ENCODE assay signal across 9 cellular contexts in the genomic region with DNA sequence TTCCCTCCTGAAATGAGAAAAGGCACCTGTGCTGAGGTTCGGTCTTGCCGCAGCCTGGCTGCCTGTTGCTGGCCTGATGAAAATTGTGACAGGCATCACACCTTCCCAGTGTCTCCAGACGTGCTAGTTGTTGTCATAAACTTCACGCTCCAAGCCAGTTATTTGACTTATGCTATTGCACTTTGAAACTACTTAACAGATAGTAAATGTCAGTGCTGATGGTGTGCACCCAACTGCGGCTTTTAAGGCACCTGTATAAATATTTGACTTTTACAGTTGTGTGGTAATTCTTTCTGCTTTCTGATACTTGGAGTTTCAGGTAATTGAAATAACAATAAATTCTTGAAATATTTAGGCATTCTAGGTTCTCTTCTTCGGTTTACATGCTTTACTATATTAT. TPM values are rescaled to one million over a fixed set of nuclear protein-coding genes. Genes with fewer than 3 reads are reported as not detected.
DNase-seq lines count a peak whose midpoint lies in the region; ATAC-seq and TF ChIP-seq lines count a peak whose summit lies in the region.
"Had no signal": no experiment of that assay in that cellular context is flagged by ENCODE, and none has a peak within 500 bp of the region (broad histone marks: within the 10 kb centered on the region; RNA-seq: fewer than 3 reads in every experiment).

No MANE protein-coding gene starts in this region.

- H3K4me3 Mint-ChIP-seq in glutamatergic neuron (ENCODE audit: unreplicated experiment), result peak overlapping the region; percentile 59

- H3K27ac Mint-ChIP-seq in glutamatergic neuron (ENCODE audit: unreplicated experiment), result no peak overlapping the region
- H3K27ac Mint-ChIP-seq: activated B cell treated with CpG ODN at 0.5 μM for 24 hours had no signal

- H3K36me3 Mint-ChIP-seq in glutamatergic neuron (ENCODE audit: unreplicated experiment), result no peaks in the 10 kb centered on the region

- H3K9me3 ChIP-seq in sigmoid colon, result no peaks in the 10 kb centered on the region

- TF ChIP-seq CTCF in RWPE1 (conservative IDR thresholded peaks at IDR 0.05; ENCODE audit: low read depth) (no peak), glutamatergic neuron (IDR thresholded peaks at IDR 0.05; ENCODE audit: partially characterized antibody, unreplicated experiment) (no peak), sigmoid colon (IDR thresholded peaks at IDR 0.05) (no peak)

- CTCF ChIA-PET in RWPE1 (lab: Yijun Ruan, JAX), result interaction anchor here (1.1 to 1.3 kb wide), 2 partner anchors 27 to 149 kb away, joined by 3 to 5 read pairs; no protein-coding TSS in a partner anchor

- peaks cover 10% of the 10 kb centered on the region for H3K27me3 Mint-ChIP-seq in glutamatergic neuron (ENCODE audit: unreplicated experiment)

- ATAC-seq in GM18505 (IDR thresholded peaks at IDR 0.05; ENCODE audit: unreplicated experiment), result no peak

- no peaks in the 10 kb centered on the region for H3K27me3 ChIP-seq in sigmoid colon

- H3K27ac ChIP-seq in RWPE1 (peak overlapping the region; percentile 49), sigmoid colon (peak overlapping the region in 2 of 4 donors; percentile 97)

- no peaks in the 10 kb centered on the region for H3K36me3 ChIP-seq in sigmoid colon

- TF ChIP-seq POLR2A in sigmoid colon (IDR thresholded peaks at IDR 0.05), result no peak
- no peak for TF ChIP-seq POLR2A in GM18505 (IDR thresholded peaks at IDR 0.05; ENCODE audit: borderline replicate concordance, extremely low read depth, insufficient read depth, insufficient read length)

- H3K4me1 Mint-ChIP-seq in glutamatergic neuron (ENCODE audit: low read depth, unreplicated experiment), result peaks cover 4% of the 10 kb centered on the region

- WGBS in sigmoid colon, 2 donors, result 17 to 63% methylated on average over 6 of the region's 6 CpGs

- peak overlapping the region; percentile 1 to 95 (median 75) for H3K4me3 ChIP-seq in sigmoid colon

- intact Hi-C loops in sigmoid colon (cut with DNase I), result no loop called here

- POLR2A ChIA-PET in RWPE1 (lab: Yijun Ruan, JAX; ENCODE audit: low non-redundant PET), result no interaction called here

- TF ChIP-seq EP300 in sigmoid colon (IDR thresholded peaks at IDR 0.05), result no peak

- peak in 2 of 3 experiments; percentile 5 to 34 for DNase-seq in NCI-H1417 (lab: John Stamatoyannopoulos, UW)
- DNase-seq in NCI-H1417 treated with DMSO at 0.1 percent for 48 hours (lab: John Stamatoyannopoulos, UW), result no peak
- no peak for DNase-seq in RWPE1 (ENCODE audit: low spot score)
- DNase-seq in glutamatergic neuron, result no peak
- no peak for DNase-seq in sigmoid colon
- DNase-seq in RPMI8226, result no peak
- no peak for DNase-seq in anterior cingulate cortex (lab: John Stamatoyannopoulos, UW)
- DNase-seq: activated B cell treated with CpG ODN at 0.5 μM for 24 hours had no signal

- H3K4me1 ChIP-seq in sigmoid colon, result peaks cover 0 to 38% (median 25%) of the 10 kb centered on the region in 4 donors

- peaks cover 8% of the 10 kb centered on the region for H3K9me3 Mint-ChIP-seq in glutamatergic neuron (ENCODE audit: unreplicated experiment)
- H3K9me3 Mint-ChIP-seq: activated B cell treated with CpG ODN at 0.5 μM for 24 hours had no signal

RNA-seq across cellular contexts. Expression of a gene that starts 1.8 kb away (rescaled TPM):
- 18.2 TPM for total RNA-seq in glutamatergic neuron (ENCODE audit: unreplicated experiment)
- 10 to 100 TPM; 27.0 to 53.5 (median 35.3) TPM for total RNA-seq in sigmoid colon
- polyA plus RNA-seq in sigmoid colon, result 1 to 10 TPM; 1.2 to 2.5 (median 1.8) TPM

Comparison
In these comparisons a context has a peak if more than half of its experiments do, and no peak if none do; other contexts are left out.
1. DNase-seq: peak in NCI-H1417 (2 of 3); none in NCI-H1417 treated with DMSO at 0.1 percent for 48 hours (single experiment), RWPE1 (single experiment), glutamatergic neuron (single experiment), sigmoid colon (single experiment), RPMI8226 (single experiment) and anterior cingulate cortex (0 of 58).